1 cellular context compared by ENCODE assay signal in the genomic region with DNA sequence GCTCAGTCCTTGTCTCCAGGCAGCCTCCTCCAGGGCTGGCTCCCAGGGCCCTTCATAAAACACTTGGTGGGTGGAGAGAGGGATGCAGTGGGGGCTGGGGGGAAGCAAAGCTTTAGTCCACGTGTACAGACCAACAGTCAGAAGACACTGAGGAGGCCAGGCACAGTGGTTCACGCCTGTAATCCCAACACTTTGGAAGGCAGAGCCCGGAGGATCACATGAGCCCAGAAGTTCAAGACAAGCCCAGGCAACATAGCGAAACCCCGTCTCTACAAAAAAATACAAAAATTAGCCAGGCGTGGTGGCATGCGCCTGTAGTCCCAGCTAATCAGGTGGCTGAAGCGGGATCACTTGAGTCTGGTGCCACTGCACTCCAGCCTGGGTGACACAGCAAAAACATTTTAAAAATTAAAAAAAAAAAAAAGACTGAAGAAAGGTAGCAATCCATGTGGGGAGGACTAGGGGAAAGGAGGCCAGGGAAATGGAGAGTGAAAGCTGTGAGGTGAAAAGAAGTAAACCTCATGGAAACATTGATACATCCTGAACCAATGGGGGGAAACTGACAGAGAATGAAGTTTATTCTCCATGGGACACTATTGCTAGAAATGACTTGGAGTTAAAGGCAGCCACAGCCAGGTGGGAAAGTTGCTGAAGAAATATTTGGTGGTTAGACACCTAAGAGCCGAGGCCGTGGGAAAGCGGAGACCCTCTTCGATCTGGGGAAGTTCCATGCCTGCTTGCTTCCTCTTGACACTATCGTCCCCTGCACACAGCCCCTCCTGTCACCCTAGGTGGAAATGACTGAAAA.
TF ChIP-seq lines count a peak whose summit lies in the region.

No MANE protein-coding gene starts in this region.

TF ChIP-seq in K562, 482 proteins besides CTCF, POLR2A, EP300 and RAD21 (continued from another document and continues in another):
- TF ChIP-seq SMAD4 (CRISPR knock-in tag; conservative IDR thresholded peaks at IDR 0.05) (peak; percentile 71), YY1 (IDR thresholded peaks at IDR 0.05; ENCODE audit: borderline replicate concordance in 1 of 3, control insufficient read depth in 1 of 3, extremely low read depth in 1 of 3, insufficient read depth in 3 of 3, insufficient read length in 1 of 3, insufficient replicate concordance in 2 of 3, low read depth in 1 of 3, low read length in 2 of 3) (no peak), FOXP1 (CRISPR knock-in tag; IDR thresholded peaks at IDR 0.05) (no peak), ZBTB1 (CRISPR knock-in tag; IDR thresholded peaks at IDR 0.05; ENCODE audit: borderline replicate concordance, low read depth) (no peak), HDAC3 (IDR thresholded peaks at IDR 0.05; ENCODE audit: borderline replicate concordance, partially characterized antibody) (no peak), NEUROD1 (IDR thresholded peaks at IDR 0.05; ENCODE audit: borderline replicate concordance, low read depth, low read length, partially characterized antibody) (peak; percentile 7), BHLHE40 (IDR thresholded peaks at IDR 0.05; ENCODE audit: low read length) (0 out of 2 replicates have a peak, but pooled peaks have one; percentile 23), ZNF75A (CRISPR knock-in tag; IDR thresholded peaks at IDR 0.05) (no peak), BRD9 (IDR thresholded peaks at IDR 0.05; ENCODE audit: low read depth, partially characterized antibody) (peak; percentile 68), EWSR1 (IDR thresholded peaks at IDR 0.05; ENCODE audit: borderline replicate concordance, low read depth, partially characterized antibody) (no peak), FOXA3 (CRISPR knock-in tag; conservative IDR thresholded peaks at IDR 0.05 in 1 of 2, IDR thresholded peaks at IDR 0.05 in 1 of 2) (no peak; a peak in 1 of 4 replicates), MTA1 (IDR thresholded peaks at IDR 0.05; ENCODE audit: borderline replicate concordance) (peak; percentile 11; the same call in 1 of the 2 replicates), ZNF384 (IDR thresholded peaks at IDR 0.05; ENCODE audit: low read depth, low read length) (peak; percentile 47), ZNF197 (CRISPR knock-in tag; IDR thresholded peaks at IDR 0.05; ENCODE audit: low read depth) (peak; percentile 78), GATA2 (CRISPR knock-in tag; IDR thresholded peaks at IDR 0.05) (no peak), PTTG1 (tag; IDR thresholded peaks at IDR 0.05; ENCODE audit: low read depth) (peak; percentile 18; the same call in 1 of the 2 replicates), ETS1 (conservative IDR thresholded peaks at IDR 0.05; ENCODE audit: control insufficient read depth, low read depth, low read length) (no peak), ZNF134 (CRISPR knock-in tag; conservative IDR thresholded peaks at IDR 0.05) (0 out of 2 replicates have a peak, but pooled peaks have one; percentile 47), ZKSCAN8 (CRISPR knock-in tag; IDR thresholded peaks at IDR 0.05) (peak; percentile 10; the same call in 1 of the 2 replicates), GATAD2B (IDR thresholded peaks at IDR 0.05; ENCODE audit: borderline replicate concordance) (no peak), FOXK1 (CRISPR knock-in tag; IDR thresholded peaks at IDR 0.05; ENCODE audit: borderline replicate concordance) (no peak), HNRNPUL1 (IDR thresholded peaks at IDR 0.05; ENCODE audit: low read length) (no peak), HNRNPL (IDR thresholded peaks at IDR 0.05; ENCODE audit: low read depth, low read length) (0 out of 2 replicates have a peak, but pooled peaks have one; percentile 23), SMAD1 (IDR thresholded peaks at IDR 0.05; ENCODE audit: low read depth, low read length, partially characterized antibody) (no peak), MYC (IDR thresholded peaks at IDR 0.05; ENCODE audit: low read depth, low read length) (peak; percentile 26; the same call in 1 of the 2 replicates), MYC (CRISPR knock-in tag; IDR thresholded peaks at IDR 0.05; ENCODE audit: borderline replicate concordance, low read depth) (no peak), TEAD1 (CRISPR knock-in tag; IDR thresholded peaks at IDR 0.05) (no peak), CHD1 (IDR thresholded peaks at IDR 0.05; ENCODE audit: low read length) (peak; percentile 24), PTBP1 (IDR thresholded peaks at IDR 0.05; ENCODE audit: low read depth, low read length) (no peak), NBN (IDR thresholded peaks at IDR 0.05; ENCODE audit: low read depth) (0 out of 2 replicates have a peak, but pooled peaks have one; percentile 5), C11orf30 (IDR thresholded peaks at IDR 0.05; ENCODE audit: low read depth) (peak; percentile 92), ELF4 (CRISPR knock-in tag; IDR thresholded peaks at IDR 0.05) (0 out of 2 replicates have a peak, but pooled peaks have one; percentile 9), ZNF175 (CRISPR knock-in tag; IDR thresholded peaks at IDR 0.05; ENCODE audit: low read depth) (peak; percentile 58), NFE2L1 (tag; IDR thresholded peaks at IDR 0.05; ENCODE audit: borderline replicate concordance, low read depth) (peak; percentile 88), ZNF740 (CRISPR knock-in tag; IDR thresholded peaks at IDR 0.05) (no peak), ZNF740 (tag; IDR thresholded peaks at IDR 0.05) (peak in 1 of 2 experiments; percentile 42; a peak in 1 of 4 replicates), SIRT6 (IDR thresholded peaks at IDR 0.05; ENCODE audit: low read depth, low read length) (no peak), TCFL5 (CRISPR knock-in tag; conservative IDR thresholded peaks at IDR 0.05) (0 out of 2 replicates have a peak, but pooled peaks have one; percentile 15), ZBTB33 (CRISPR knock-in tag; IDR thresholded peaks at IDR 0.05) (no peak), ATF3 (IDR thresholded peaks at IDR 0.05) (no peak), ATF3 (CRISPR knock-in tag; conservative IDR thresholded peaks at IDR 0.05) (no peak)
- TF ChIP-seq, protein P1, sequence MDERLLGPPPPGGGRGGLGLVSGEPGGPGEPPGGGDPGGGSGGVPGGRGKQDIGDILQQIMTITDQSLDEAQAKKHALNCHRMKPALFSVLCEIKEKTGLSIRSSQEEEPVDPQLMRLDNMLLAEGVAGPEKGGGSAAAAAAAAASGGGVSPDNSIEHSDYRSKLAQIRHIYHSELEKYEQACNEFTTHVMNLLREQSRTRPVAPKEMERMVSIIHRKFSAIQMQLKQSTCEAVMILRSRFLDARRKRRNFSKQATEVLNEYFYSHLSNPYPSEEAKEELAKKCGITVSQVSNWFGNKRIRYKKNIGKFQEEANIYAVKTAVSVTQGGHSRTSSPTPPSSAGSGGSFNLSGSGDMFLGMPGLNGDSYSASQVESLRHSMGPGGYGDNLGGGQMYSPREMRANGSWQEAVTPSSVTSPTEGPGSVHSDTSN (CRISPR knock-in tag; IDR thresholded peaks at IDR 0.05; ENCODE audit: low read depth), result no peak
- TF ChIP-seq, protein P1 (tag; conservative IDR thresholded peaks at IDR 0.05; ENCODE audit: low read depth), result 0 out of 2 replicates have a peak, but pooled peaks have one; percentile 16
- TF ChIP-seq, protein P2, sequence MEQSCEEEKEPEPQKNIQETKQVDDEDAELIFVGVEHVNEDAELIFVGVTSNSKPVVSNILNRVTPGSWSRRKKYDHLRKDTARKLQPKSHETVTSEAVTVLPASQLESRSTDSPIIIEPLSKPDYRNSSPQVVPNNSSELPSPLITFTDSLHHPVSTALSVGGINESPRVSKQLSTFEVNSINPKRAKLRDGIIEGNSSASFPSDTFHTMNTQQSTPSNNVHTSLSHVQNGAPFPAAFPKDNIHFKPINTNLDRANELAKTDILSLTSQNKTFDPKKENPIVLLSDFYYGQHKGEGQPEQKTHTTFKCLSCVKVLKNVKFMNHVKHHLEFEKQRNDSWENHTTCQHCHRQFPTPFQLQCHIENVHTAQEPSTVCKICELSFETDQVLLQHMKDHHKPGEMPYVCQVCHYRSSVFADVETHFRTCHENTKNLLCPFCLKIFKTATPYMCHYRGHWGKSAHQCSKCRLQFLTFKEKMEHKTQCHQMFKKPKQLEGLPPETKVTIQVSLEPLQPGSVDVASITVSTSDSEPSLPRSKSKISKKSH (CRISPR knock-in tag; IDR thresholded peaks at IDR 0.05), result no peak
- TF ChIP-seq, protein P3, sequence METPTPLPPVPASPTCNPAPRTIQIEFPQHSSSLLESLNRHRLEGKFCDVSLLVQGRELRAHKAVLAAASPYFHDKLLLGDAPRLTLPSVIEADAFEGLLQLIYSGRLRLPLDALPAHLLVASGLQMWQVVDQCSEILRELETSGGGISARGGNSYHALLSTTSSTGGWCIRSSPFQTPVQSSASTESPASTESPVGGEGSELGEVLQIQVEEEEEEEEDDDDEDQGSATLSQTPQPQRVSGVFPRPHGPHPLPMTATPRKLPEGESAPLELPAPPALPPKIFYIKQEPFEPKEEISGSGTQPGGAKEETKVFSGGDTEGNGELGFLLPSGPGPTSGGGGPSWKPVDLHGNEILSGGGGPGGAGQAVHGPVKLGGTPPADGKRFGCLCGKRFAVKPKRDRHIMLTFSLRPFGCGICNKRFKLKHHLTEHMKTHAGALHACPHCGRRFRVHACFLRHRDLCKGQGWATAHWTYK (CRISPR knock-in tag; IDR thresholded peaks at IDR 0.05), result peak; percentile 56
- TF ChIP-seq, protein P4, sequence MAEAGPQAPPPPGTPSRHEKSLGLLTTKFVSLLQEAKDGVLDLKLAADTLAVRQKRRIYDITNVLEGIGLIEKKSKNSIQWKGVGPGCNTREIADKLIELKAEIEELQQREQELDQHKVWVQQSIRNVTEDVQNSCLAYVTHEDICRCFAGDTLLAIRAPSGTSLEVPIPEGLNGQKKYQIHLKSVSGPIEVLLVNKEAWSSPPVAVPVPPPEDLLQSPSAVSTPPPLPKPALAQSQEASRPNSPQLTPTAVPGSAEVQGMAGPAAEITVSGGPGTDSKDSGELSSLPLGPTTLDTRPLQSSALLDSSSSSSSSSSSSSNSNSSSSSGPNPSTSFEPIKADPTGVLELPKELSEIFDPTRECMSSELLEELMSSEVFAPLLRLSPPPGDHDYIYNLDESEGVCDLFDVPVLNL (CRISPR knock-in tag; IDR thresholded peaks at IDR 0.05; ENCODE audit: low read depth), result no peak
- TF ChIP-seq, protein P5, sequence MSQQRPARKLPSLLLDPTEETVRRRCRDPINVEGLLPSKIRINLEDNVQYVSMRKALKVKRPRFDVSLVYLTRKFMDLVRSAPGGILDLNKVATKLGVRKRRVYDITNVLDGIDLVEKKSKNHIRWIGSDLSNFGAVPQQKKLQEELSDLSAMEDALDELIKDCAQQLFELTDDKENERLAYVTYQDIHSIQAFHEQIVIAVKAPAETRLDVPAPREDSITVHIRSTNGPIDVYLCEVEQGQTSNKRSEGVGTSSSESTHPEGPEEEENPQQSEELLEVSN (IDR thresholded peaks at IDR 0.05; ENCODE audit: borderline replicate concordance in 1 of 2, extremely low read depth in 1 of 2, insufficient read depth in 1 of 2, insufficient read length in 1 of 2, low read depth in 1 of 2, low read length in 1 of 2, poor library complexity in 1 of 2, severe bottlenecking in 1 of 2), result peak in 1 of 2 experiments; percentile 9
- TF ChIP-seq, protein P6, sequence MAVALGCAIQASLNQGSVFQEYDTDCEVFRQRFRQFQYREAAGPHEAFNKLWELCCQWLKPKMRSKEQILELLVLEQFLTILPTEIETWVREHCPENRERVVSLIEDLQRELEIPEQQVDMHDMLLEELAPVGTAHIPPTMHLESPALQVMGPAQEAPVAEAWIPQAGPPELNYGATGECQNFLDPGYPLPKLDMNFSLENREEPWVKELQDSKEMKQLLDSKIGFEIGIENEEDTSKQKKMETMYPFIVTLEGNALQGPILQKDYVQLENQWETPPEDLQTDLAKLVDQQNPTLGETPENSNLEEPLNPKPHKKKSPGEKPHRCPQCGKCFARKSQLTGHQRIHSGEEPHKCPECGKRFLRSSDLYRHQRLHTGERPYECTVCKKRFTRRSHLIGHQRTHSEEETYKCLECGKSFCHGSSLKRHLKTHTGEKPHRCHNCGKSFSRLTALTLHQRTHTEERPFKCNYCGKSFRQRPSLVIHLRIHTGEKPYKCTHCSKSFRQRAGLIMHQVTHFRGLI (CRISPR knock-in tag; IDR thresholded peaks at IDR 0.05), result no peak
